In genomic region chr1:201481761-201482493, GRCh38 we compare ENCODE assay signal across 8 cellular contexts. TPM values are rescaled to one million over a fixed set of nuclear protein-coding genes. Genes with fewer than 3 reads are reported as not detected.
DNase-seq lines count a peak whose midpoint lies in the region; ATAC-seq and TF ChIP-seq lines count a peak whose summit lies in the region.

No MANE protein-coding gene starts in this region.

- no peak overlapping the region for H3K27ac Mint-ChIP-seq in natural killer cell

- intact Hi-C loops in IMR-90 (cut with micrococcal nuclease) (loop anchor here (1.0 to 5.0 kb wide), 2 partner anchors 31 to 45 kb away; no protein-coding TSS in a partner anchor), Panc1 (cut with micrococcal nuclease; ENCODE audit: unreplicated experiment) (loop anchor here (1.0 kb wide), 1 partner anchor 31 kb away; no protein-coding TSS in a partner anchor), natural killer cell (cut with micrococcal nuclease) (loop anchor here (1.0 kb wide), 1 partner anchor 31 kb away; no protein-coding TSS in a partner anchor)

- H2AK9ac ChIP-seq in IMR-90 (replicated peaks; ENCODE audit: low read depth, low read length, poor library complexity), result peak overlapping the region; percentile 79

- TF ChIP-seq CTCF in IMR-90 (conservative IDR thresholded peaks at IDR 0.05; ENCODE audit: low read depth, low read length) (peak; percentile 86), Panc1 (IDR thresholded peaks at IDR 0.05) (peak; percentile 94), fibroblast of lung (conservative IDR thresholded peaks at IDR 0.05 in 1 of 2, IDR thresholded peaks at IDR 0.05 in 1 of 2; ENCODE audit: low read depth in 1 of 2, low read length in 2 of 2) (peak; percentile 67 to 90), natural killer cell (IDR thresholded peaks at IDR 0.05) (peak; percentile 73)

- no peaks in the 10 kb centered on the region for H3K79me2 ChIP-seq in fibroblast of lung (ENCODE audit: control insufficient read depth, insufficient read depth, low read length)

- H3K36me3 ChIP-seq in IMR-90 (ENCODE audit: control insufficient read depth, insufficient read depth, low read length), result peaks cover 39% of the 10 kb centered on the region
- no peaks in the 10 kb centered on the region for H3K36me3 ChIP-seq in Panc1 (ENCODE audit: control insufficient read depth, insufficient read depth, low read length)
- H3K36me3 ChIP-seq in fibroblast of lung (ENCODE audit: control insufficient read depth, insufficient read depth, low read length), result peaks cover 18% of the 10 kb centered on the region

- H3K9me3 Mint-ChIP-seq in natural killer cell, result no peaks in the 10 kb centered on the region

- CTCF ChIA-PET in IMR-90 (lab: Yijun Ruan, JAX), result interaction anchor here (0.6 to 6.0 kb wide), 10 partner anchors 13 to 1474 kb away, joined by 3 to 103 read pairs (median 6); partner anchors contain the start of gene PHLDA3
- CTCF ChIA-PET in Panc1 (lab: Charles Lee), result interaction anchor here (0.5 to 3.6 kb wide), 12 partner anchors 10 to 653 kb away, joined by 3 to 110 read pairs (median 6); no protein-coding TSS in a partner anchor

- no peaks in the 10 kb centered on the region for H3K27me3 ChIP-seq in IMR-90 (ENCODE audit: control insufficient read depth, insufficient read depth, low read length)
- H3K27me3 ChIP-seq in Panc1 (ENCODE audit: control insufficient read depth, insufficient read depth, low read length), result no peaks in the 10 kb centered on the region
- H3K27me3 ChIP-seq in fibroblast of lung (ENCODE audit: control insufficient read depth, insufficient read depth, low read length), result no peaks in the 10 kb centered on the region

- no peak overlapping the region; the same call in 1 of the 2 replicates for H2BK120ac ChIP-seq in IMR-90 (ENCODE audit: low read depth, low read length)

- H3K4me3 ChIP-seq in IMR-90 (ENCODE audit: insufficient read depth, low read depth, low read length), result no peak overlapping the region
- H3K4me3 ChIP-seq in Panc1 (ENCODE audit: low read depth in 2 of 2, low read length in 2 of 2), result peak overlapping the region in 1 of 2 experiments; percentile 53; a peak in 2 of 4 replicates
- no peak overlapping the region for H3K4me3 ChIP-seq in fibroblast of lung (replicated peaks in 1 of 4; ENCODE audit: control extremely low read depth in 1 of 4, insufficient read depth in 1 of 4, low read depth in 3 of 4, low read length in 4 of 4)

- peak overlapping the region; percentile 3; the same call in 1 of the 2 replicates for H3K4ac ChIP-seq in IMR-90 (ENCODE audit: low read depth, low read length)

- BruUV-seq in IMR-90 (replicated peaks; lab: Mats Ljungman, UMichigan) (no TSS peak), Panc1 (replicated peaks; lab: Mats Ljungman, UMichigan) (no TSS peak)

- no peak overlapping the region for H3K56ac ChIP-seq in IMR-90 (ENCODE audit: extremely low read depth, insufficient read depth, low read length)

- ATAC-seq in GM21576 (IDR thresholded peaks at IDR 0.05; ENCODE audit: unreplicated experiment), result peak; percentile 61
- ATAC-seq in IMR-90 (ENCODE audit: low read depth), result peak; percentile 68
- peak; percentile 93 for ATAC-seq in Panc1
- peak; percentile 85 to 91 (median 87) for ATAC-seq in natural killer cell

- H3K79me1 ChIP-seq in IMR-90 (ENCODE audit: low read depth in 1 of 2, low read length in 2 of 2), result peaks cover 15 to 29% of the 10 kb centered on the region in 2 experiments; a peak in 3 of 4 replicates

- peaks cover 11 to 14% of the 10 kb centered on the region in 2 donors for H3K27me3 Mint-ChIP-seq in natural killer cell (ENCODE audit: low read depth in 2 of 2)

- no peak overlapping the region for H3K14ac ChIP-seq in IMR-90 (replicated peaks; ENCODE audit: low read depth, low read length)

- in situ Hi-C loops in IMR-90 (cut with MboI; ENCODE audit: low sequenced_read_pairs) (no loop called here), Panc1 (cut with HindIII; ENCODE audit: low pct_unique_long_range_greater_than_20kb, low sequenced_read_pairs) (no loop called here)

- H3K4me2 ChIP-seq in IMR-90 (ENCODE audit: low read depth, low read length), result no peak overlapping the region
- peak overlapping the region; percentile 49 for H3K4me2 ChIP-seq in fibroblast of lung (ENCODE audit: extremely low read depth, insufficient read depth, low read length)

- peak overlapping the region in 1 of 2 experiments; percentile 36; a peak in 1 of 4 replicates for H4K8ac ChIP-seq in IMR-90 (ENCODE audit: low read depth in 2 of 2, low read length in 2 of 2)

- peak; percentile 90 for TF ChIP-seq RAD21 in IMR-90 (IDR thresholded peaks at IDR 0.05; ENCODE audit: low read length)

- H3K4me1 ChIP-seq in IMR-90 (ENCODE audit: control insufficient read depth, insufficient read depth, low read length) (peaks cover 14% of the 10 kb centered on the region), Panc1 (ENCODE audit: control insufficient read depth, insufficient read depth, low read length) (peaks cover 14% of the 10 kb centered on the region), fibroblast of lung (ENCODE audit: control insufficient read depth, extremely low read depth, insufficient read depth, low read length) (peaks cover 15% of the 10 kb centered on the region)

- no peak overlapping the region for H2AK5ac ChIP-seq in IMR-90 (ENCODE audit: low read depth, low read length)

- no peak overlapping the region for H2BK20ac ChIP-seq in IMR-90 (ENCODE audit: low read depth, low read length)

- H2BK15ac ChIP-seq in IMR-90 (ENCODE audit: low read depth, low read length), result no peak overlapping the region

- no peak overlapping the region for H3K27ac ChIP-seq in IMR-90 (ENCODE audit: insufficient read depth, low read length)
- peak overlapping the region; percentile 70; the same call in 1 of the 2 replicates for H3K27ac ChIP-seq in Panc1 (ENCODE audit: low read length)
- no peak overlapping the region for H3K27ac ChIP-seq in fibroblast of lung (ENCODE audit: insufficient read depth, low read length)

- H3K4me3 Mint-ChIP-seq in natural killer cell, result peak overlapping the region; percentile 67

- peak overlapping the region; percentile 25 for H2AFZ ChIP-seq in IMR-90 (replicated peaks; ENCODE audit: low read length, poor library complexity)
- no peak overlapping the region for H2AFZ ChIP-seq in fibroblast of lung (ENCODE audit: low read length)

- H3K36me3 Mint-ChIP-seq in natural killer cell, result no peaks in the 10 kb centered on the region

- POLR2A ChIA-PET in IMR-90 (lab: Charles Lee; ENCODE audit: unreplicated experiment), result interaction anchor here (1.4 kb wide), 1 partner anchor 13 kb away, joined by 7 read pairs; the partner anchor contains the start of gene PHLDA3
- POLR2A ChIA-PET in Panc1 (lab: Charles Lee), result interaction anchor here (0.8 to 1.7 kb wide), 2 partner anchors 28 to 31 kb away, joined by 3 to 14 read pairs; no protein-coding TSS in a partner anchor

- H3K9me3 ChIP-seq in IMR-90 (ENCODE audit: control insufficient read depth, insufficient read depth, low read length), result no peaks in the 10 kb centered on the region
- H3K9me3 ChIP-seq in Panc1 (ENCODE audit: control insufficient read depth, insufficient read depth, low read depth, low read length), result no peaks in the 10 kb centered on the region
- H3K9me3 ChIP-seq in fibroblast of lung (ENCODE audit: control insufficient read depth, insufficient read depth, low read depth, low read length), result no peaks in the 10 kb centered on the region

- 16% methylated on average over 12 of the region's 35 CpGs; no CpG with 5 or more reads in 1 of the 2 experiments for WGBS in IMR-90 (ENCODE audit: extremely low coverage in 2 of 2, insufficient read length in 1 of 2), 2 experiments

- peaks cover 12 to 20% of the 10 kb centered on the region in 2 donors for H3K4me1 Mint-ChIP-seq in natural killer cell

- dilution Hi-C loops in IMR-90 (cut with HindIII; ENCODE audit: low sequenced_read_pairs, unreplicated experiment), result no loop called here

- H4K20me1 ChIP-seq in IMR-90 (ENCODE audit: insufficient read depth, low read length), result peaks cover 25% of the 10 kb centered on the region
- no peaks in the 10 kb centered on the region for H4K20me1 ChIP-seq in fibroblast of lung (ENCODE audit: control insufficient read depth, extremely low read depth, insufficient read depth, low read length)

- H3K18ac ChIP-seq in IMR-90 (ENCODE audit: low read depth, low read length), result no peak overlapping the region

- TF ChIP-seq POLR2A in IMR-90 (IDR thresholded peaks at IDR 0.05; ENCODE audit: low read depth, low read length), result no peak

- no peak overlapping the region for H3K23ac ChIP-seq in IMR-90 (ENCODE audit: low read depth, low read length)

- H4K91ac ChIP-seq in IMR-90 (ENCODE audit: insufficient read depth, low read depth, low read length), result no peak overlapping the region

- H2BK5ac ChIP-seq in IMR-90 (ENCODE audit: low read depth, low read length, poor library complexity, severe bottlenecking), result no peak overlapping the region

- peak; percentile 91 for DNase-seq in DMS153 treated with DMSO at 0.1 percent for 48 hours (lab: John Stamatoyannopoulos, UW; ENCODE audit: unreplicated experiment)
- peak; percentile 73 for DNase-seq in IMR-90
- no peak for DNase-seq in Panc1 (ENCODE audit: low read depth, low spot score)
- peak; percentile 68 for DNase-seq in activated T-helper 1 cell treated with Interleukin-2 at 50 U/mL for 16 hours (ENCODE audit: low read depth)
- DNase-seq in fibroblast of lung (ENCODE audit: low read depth in 2 of 2), result peak; percentile 72 to 80
- DNase-seq in natural killer cell, result peak; percentile 67
- DNase-seq in stimulated activated naive CD4-positive, alpha-beta T cell (lab: John Stamatoyannopoulos, UW), result peak; percentile 56 to 78 (median 66)

- H3K9me1 ChIP-seq in IMR-90 (ENCODE audit: insufficient read depth, low read length), result 0 out of 2 replicates have a peak, but pooled peaks cover 5% of the 10 kb centered on the region

- H4K5ac ChIP-seq in IMR-90 (ENCODE audit: low read depth, low read length), result no peak overlapping the region

- no peak overlapping the region for H3K9ac ChIP-seq in IMR-90 (ENCODE audit: low read depth, low read length)
- no peak overlapping the region for H3K9ac ChIP-seq in fibroblast of lung (ENCODE audit: insufficient read depth, low read length)

RNA-seq across cellular contexts. Expression of gene PHLDA3, which starts 12.9 kb away (rescaled TPM):
- total RNA-seq in IMR-90 (2012; rRNA removed), result 41.6 and 44.2 TPM in 2 replicates
- polyA plus RNA-seq in IMR-90 (2012; rRNA removed), result 102 and 122 TPM in 2 replicates
- 50.7 and 178 TPM in 2 replicates for polyA plus RNA-seq in IMR-90 (2012; cell fraction: cytosol; rRNA removed)
- polyA plus RNA-seq in IMR-90 (2012; cell fraction: nucleus; rRNA removed; ENCODE audit: low replicate concordance), result 49.6 and 125 TPM in 2 replicates
- 12.3 TPM for total RNA-seq in Panc1 (2021; ENCODE audit: unreplicated experiment)
- 11.3 TPM for polyA plus RNA-seq in Panc1 (2012; ENCODE audit: insufficient read length)
- total RNA-seq in fibroblast of lung, result 138 and 141 TPM in 2 replicates
- polyA plus RNA-seq in fibroblast of lung, result 25.9 and 26.5 TPM in 2 replicates
- polyA plus RNA-seq in fibroblast of lung (2012), result 57.8 and 74.3 TPM in 2 replicates
- polyA minus RNA-seq in fibroblast of lung (ENCODE audit: low replicate concordance), result 18.9 and 32.3 TPM in 2 replicates
- total RNA-seq in natural killer cell, result 1 to 10 TPM in 2 of 3 donors, under 1 TPM in 1; 0.63 to 1.7 (median 1.1) TPM

RNA-seq across cellular contexts. Expression of gene CSRP1, which starts 25.0 kb away (rescaled TPM):
- 1,498 and 1,861 TPM in 2 replicates for total RNA-seq in IMR-90 (2012; rRNA removed)
- 948 and 1,037 TPM in 2 replicates for polyA plus RNA-seq in IMR-90 (2012; rRNA removed)
- 955 and 1,043 TPM in 2 replicates for polyA plus RNA-seq in IMR-90 (2012; cell fraction: cytosol; rRNA removed)
- polyA plus RNA-seq in IMR-90 (2012; cell fraction: nucleus; rRNA removed; ENCODE audit: low replicate concordance), result 737 and 1,227 TPM in 2 replicates
- 94.4 TPM for total RNA-seq in Panc1 (2021; ENCODE audit: unreplicated experiment)
- 136 TPM for polyA plus RNA-seq in Panc1 (2012; ENCODE audit: insufficient read length)
- total RNA-seq in fibroblast of lung, result 158 and 195 TPM in 2 replicates
- polyA plus RNA-seq in fibroblast of lung, result 438 and 1,081 TPM in 2 replicates
- 450 and 1,109 TPM in 2 replicates for polyA plus RNA-seq in fibroblast of lung (2012)
- polyA minus RNA-seq in fibroblast of lung (ENCODE audit: low replicate concordance), result 886 and 2,174 TPM in 2 replicates
- 10 to 100 TPM; 36.9 to 48.4 (median 44.1) TPM for total RNA-seq in natural killer cell

RNA-seq across cellular contexts. Expression of gene NAV1, which starts 57.0 kb away (rescaled TPM):
- total RNA-seq in IMR-90 (2012; rRNA removed) (14.0 and 14.4 TPM in 2 replicates), Panc1 (2021; ENCODE audit: unreplicated experiment) (29.0 TPM), fibroblast of lung (7.2 and 19.8 TPM in 2 replicates), natural killer cell (1 to 10 TPM; 2.5 to 3.9 (median 2.8) TPM)
- polyA plus RNA-seq in IMR-90 (2012; rRNA removed) (23.1 and 23.6 TPM in 2 replicates), fibroblast of lung (64.0 and 66.5 TPM in 2 replicates)
- polyA plus RNA-seq in IMR-90 (2012; cell fraction: cytosol; rRNA removed), result 11.8 and 15.2 TPM in 2 replicates
- 31.9 and 47.5 TPM in 2 replicates for polyA plus RNA-seq in IMR-90 (2012; cell fraction: nucleus; rRNA removed; ENCODE audit: low replicate concordance)
- 15.2 TPM for polyA plus RNA-seq in Panc1 (2012; ENCODE audit: insufficient read length)
- 65.3 and 96.6 TPM in 2 replicates for polyA plus RNA-seq in fibroblast of lung (2012)
- polyA minus RNA-seq in fibroblast of lung (ENCODE audit: low replicate concordance), result 355 and 377 TPM in 2 replicates
